19 cellular contexts compared by ENCODE assay signal in the genomic region with DNA sequence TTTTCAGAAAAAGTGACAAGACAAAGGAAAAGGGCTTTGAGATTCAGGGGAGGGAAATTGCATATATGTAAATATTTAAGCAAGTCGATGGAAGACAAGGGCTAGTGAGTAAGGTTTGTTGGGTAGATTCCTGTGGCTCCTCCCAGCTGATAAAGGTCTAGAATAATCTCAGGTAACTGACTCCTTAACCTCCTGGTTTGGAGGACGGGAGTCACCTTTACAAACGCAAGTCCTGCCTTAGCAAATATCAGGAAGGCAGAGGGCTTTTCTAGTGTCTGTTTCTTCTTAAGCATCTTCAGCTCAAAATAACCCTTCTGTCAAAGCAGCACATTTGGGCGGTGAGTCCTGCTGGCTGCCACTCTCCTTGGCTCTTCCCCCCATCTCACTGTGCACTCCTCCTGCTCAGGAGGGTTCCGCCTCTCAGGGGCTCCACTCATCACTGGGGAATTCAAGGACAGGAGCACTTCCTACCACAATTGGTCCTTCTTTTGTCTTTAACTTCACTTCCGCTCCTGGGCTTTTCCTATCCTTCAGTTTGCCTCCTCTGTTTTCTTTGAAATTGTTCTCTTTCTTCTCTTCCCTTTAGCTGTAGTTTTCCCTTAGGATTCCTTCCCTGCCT.
DNase-seq lines count a peak whose midpoint lies in the region; ATAC-seq, FAIRE-seq and TF ChIP-seq lines count a peak whose summit lies in the region.
"Had no signal": no experiment of that assay in that cellular context is flagged by ENCODE, and none has a peak within 500 bp of the region (broad histone marks: within the 10 kb centered on the region; RNA-seq: fewer than 3 reads in every experiment).

No MANE protein-coding gene starts in this region.

- no peaks in the 10 kb centered on the region for H4K20me1 ChIP-seq in GM23248 (ENCODE audit: insufficient read depth)

- H3K36me3 ChIP-seq in GM23248 (ENCODE audit: low read depth) (no peaks in the 10 kb centered on the region), skeletal muscle satellite cell (ENCODE audit: insufficient read depth, low read length) (no peaks in the 10 kb centered on the region)
- H3K36me3 ChIP-seq: prostate gland had no signal

- H3K4me3 Mint-ChIP-seq in WTC11, result no peak overlapping the region
- H3K4me3 Mint-ChIP-seq: B cell; effector memory CD8-positive, alpha-beta T cell; T-cell had no signal

- FAIRE-seq in RCC 7860 (lab: Jason Lieb, UNC), result no peak

- POLR2A ChIA-PET in WTC11 (lab: Charles Lee), result no interaction called here

- H3K27me3 ChIP-seq in GM23248 (replicated peaks; ENCODE audit: insufficient read depth) (no peaks in the 10 kb centered on the region), skeletal muscle satellite cell (ENCODE audit: control insufficient read depth, insufficient read depth, low read length) (no peaks in the 10 kb centered on the region)

- TF ChIP-seq CTCF in WTC11 (IDR thresholded peaks at IDR 0.05), result no peak

- no peak overlapping the region for H3K4me3 ChIP-seq in GM23248
- peak overlapping the region; percentile 11 for H3K4me3 ChIP-seq in skeletal muscle satellite cell (ENCODE audit: low read length)
- H3K4me3 ChIP-seq: prostate gland had no signal

- CTCF ChIA-PET in WTC11 (lab: Charles Lee), result no interaction called here

- no peak overlapping the region for H3K27ac ChIP-seq in GM23248

- ATAC-seq in WTC11 (peak; percentile 28), GM18873 (IDR thresholded peaks at IDR 0.05; ENCODE audit: low FRiP score, unreplicated experiment) (no peak)
- ATAC-seq: effector memory CD8-positive, alpha-beta T cell; T-cell had no signal

- peak overlapping the region; percentile 32; the same call in 1 of the 2 replicates for H3K27ac Mint-ChIP-seq in WTC11
- H3K27ac Mint-ChIP-seq: B cell; effector memory CD8-positive, alpha-beta T cell; T-cell had no signal

- WGBS in GM23248 (ENCODE audit: low coverage in 1 of 2, low lambda C conversion rate in 2 of 2, missing lambda C conversion rate in 2 of 2), 2 experiments, result 64% methylated on average over 6 of the region's 6 CpGs

- in situ Hi-C loops in GM23248 (cut with MboI), result no loop called here

- no peaks in the 10 kb centered on the region for H3K27me3 Mint-ChIP-seq in WTC11 (ENCODE audit: low read depth)
- H3K27me3 Mint-ChIP-seq: B cell, T-cell had no signal

- peaks cover 7% of the 10 kb centered on the region; the same call in 1 of the 2 replicates for H3F3A ChIP-seq in GM23248 (ENCODE audit: insufficient read depth)

- H3K36me3 Mint-ChIP-seq in WTC11, result no peaks in the 10 kb centered on the region
- H3K36me3 Mint-ChIP-seq: T-cell had no signal

- H3K79me2 ChIP-seq in GM23248 (ENCODE audit: insufficient read depth), result no peaks in the 10 kb centered on the region

- peaks cover 17% of the 10 kb centered on the region for H3K4me1 Mint-ChIP-seq in WTC11
- H3K4me1 Mint-ChIP-seq: B cell had no signal

- H3K4me1 ChIP-seq in GM23248 (ENCODE audit: insufficient read depth), result peaks cover 38% of the 10 kb centered on the region
- H3K4me1 ChIP-seq in skeletal muscle satellite cell (ENCODE audit: control insufficient read depth, insufficient read depth, low read length), result peaks cover 58% of the 10 kb centered on the region

- H3K9ac ChIP-seq in GM23248 (no peak overlapping the region), skeletal muscle satellite cell (ENCODE audit: low read depth, low read length) (peak overlapping the region; percentile 50)

- H3K9me3 Mint-ChIP-seq in WTC11, result peaks cover 11% of the 10 kb centered on the region
- H3K9me3 Mint-ChIP-seq: effector memory CD8-positive, alpha-beta T cell; T-cell had no signal

- no peaks in the 10 kb centered on the region for H3K9me3 ChIP-seq in GM23248 (ENCODE audit: low read depth)
- H3K9me3 ChIP-seq in skeletal muscle satellite cell (replicated peaks; ENCODE audit: low read length), result no peaks in the 10 kb centered on the region
- H3K9me3 ChIP-seq: prostate gland had no signal

- no peaks in the 10 kb centered on the region for H3K9me2 ChIP-seq in GM23248 (ENCODE audit: insufficient read depth)

- DNase-seq in GM23248 (peak; percentile 13), WTC11 (ENCODE audit: low spot score) (no peak), fibroblast of peridontal ligament (ENCODE audit: extremely low read depth) (peak; percentile 5), inferior parietal cortex (ENCODE audit: extremely low spot score) (no peak), NOMO-1 treated with DMSO at 0.1 percent for 48 hours (lab: John Stamatoyannopoulos, UW; ENCODE audit: unreplicated experiment) (no peak), RCC 7860 (ENCODE audit: low spot score) (no peak)
- DNase-seq: activated CD4-positive, CD25-positive, alpha-beta regulatory T cell treated with anti-CD3 and anti-CD28 coated beads, Interleukin-2, amount 50 U/mL, for 72 hours; activated T-cell treated with anti-CD3 and anti-CD28 coated beads, Interleukin-2, amount 50 U/mL, for 1 hour; effector memory CD8-positive, alpha-beta T cell; hypothalamus; Karpas-422; midbrain; NK-92 treated with Interleukin-12 subunit alpha and Interleukin-12 subunit beta, amount 100 ng/mL, for 24 hours; stimulated activated CD4-positive, alpha-beta T cell treated with anti-CD3 and anti-CD28 coated beads, Interleukin-1b, Interleukin-23, amount 100 ng/mL, for 48 hours; T-cell had no signal

- 0 out of 2 replicates have a peak overlapping the region, but pooled peaks have one; percentile 35 for H2AFZ ChIP-seq in GM23248

- peak overlapping the region; percentile 20 for H3K4me2 ChIP-seq in GM23248 (ENCODE audit: unreplicated experiment)
- no peak overlapping the region for H3K4me2 ChIP-seq in skeletal muscle satellite cell (ENCODE audit: low read length)

TF ChIP-seq in WTC11, 78 proteins besides CTCF, POLR2A, EP300 and RAD21 (continues in another document):
- TF ChIP-seq, protein P1, sequence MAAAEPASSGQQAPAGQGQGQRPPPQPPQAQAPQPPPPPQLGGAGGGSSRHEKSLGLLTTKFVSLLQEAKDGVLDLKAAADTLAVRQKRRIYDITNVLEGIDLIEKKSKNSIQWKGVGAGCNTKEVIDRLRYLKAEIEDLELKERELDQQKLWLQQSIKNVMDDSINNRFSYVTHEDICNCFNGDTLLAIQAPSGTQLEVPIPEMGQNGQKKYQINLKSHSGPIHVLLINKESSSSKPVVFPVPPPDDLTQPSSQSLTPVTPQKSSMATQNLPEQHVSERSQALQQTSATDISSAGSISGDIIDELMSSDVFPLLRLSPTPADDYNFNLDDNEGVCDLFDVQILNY (CRISPR knock-in tag; IDR thresholded peaks at IDR 0.05), result no peak
- TF ChIP-seq, protein P2, sequence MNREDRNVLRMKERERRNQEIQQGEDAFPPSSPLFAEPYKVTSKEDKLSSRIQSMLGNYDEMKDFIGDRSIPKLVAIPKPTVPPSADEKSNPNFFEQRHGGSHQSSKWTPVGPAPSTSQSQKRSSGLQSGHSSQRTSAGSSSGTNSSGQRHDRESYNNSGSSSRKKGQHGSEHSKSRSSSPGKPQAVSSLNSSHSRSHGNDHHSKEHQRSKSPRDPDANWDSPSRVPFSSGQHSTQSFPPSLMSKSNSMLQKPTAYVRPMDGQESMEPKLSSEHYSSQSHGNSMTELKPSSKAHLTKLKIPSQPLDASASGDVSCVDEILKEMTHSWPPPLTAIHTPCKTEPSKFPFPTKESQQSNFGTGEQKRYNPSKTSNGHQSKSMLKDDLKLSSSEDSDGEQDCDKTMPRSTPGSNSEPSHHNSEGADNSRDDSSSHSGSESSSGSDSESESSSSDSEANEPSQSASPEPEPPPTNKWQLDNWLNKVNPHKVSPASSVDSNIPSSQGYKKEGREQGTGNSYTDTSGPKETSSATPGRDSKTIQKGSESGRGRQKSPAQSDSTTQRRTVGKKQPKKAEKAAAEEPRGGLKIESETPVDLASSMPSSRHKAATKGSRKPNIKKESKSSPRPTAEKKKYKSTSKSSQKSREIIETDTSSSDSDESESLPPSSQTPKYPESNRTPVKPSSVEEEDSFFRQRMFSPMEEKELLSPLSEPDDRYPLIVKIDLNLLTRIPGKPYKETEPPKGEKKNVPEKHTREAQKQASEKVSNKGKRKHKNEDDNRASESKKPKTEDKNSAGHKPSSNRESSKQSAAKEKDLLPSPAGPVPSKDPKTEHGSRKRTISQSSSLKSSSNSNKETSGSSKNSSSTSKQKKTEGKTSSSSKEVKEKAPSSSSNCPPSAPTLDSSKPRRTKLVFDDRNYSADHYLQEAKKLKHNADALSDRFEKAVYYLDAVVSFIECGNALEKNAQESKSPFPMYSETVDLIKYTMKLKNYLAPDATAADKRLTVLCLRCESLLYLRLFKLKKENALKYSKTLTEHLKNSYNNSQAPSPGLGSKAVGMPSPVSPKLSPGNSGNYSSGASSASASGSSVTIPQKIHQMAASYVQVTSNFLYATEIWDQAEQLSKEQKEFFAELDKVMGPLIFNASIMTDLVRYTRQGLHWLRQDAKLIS (CRISPR knock-in tag; IDR thresholded peaks at IDR 0.05; ENCODE audit: borderline replicate concordance), result no peak
- TF ChIP-seq JUN (CRISPR knock-in tag; IDR thresholded peaks at IDR 0.05), result no peak
- no peak for TF ChIP-seq CREM (CRISPR knock-in tag; IDR thresholded peaks at IDR 0.05)
- TF ChIP-seq, protein P3, sequence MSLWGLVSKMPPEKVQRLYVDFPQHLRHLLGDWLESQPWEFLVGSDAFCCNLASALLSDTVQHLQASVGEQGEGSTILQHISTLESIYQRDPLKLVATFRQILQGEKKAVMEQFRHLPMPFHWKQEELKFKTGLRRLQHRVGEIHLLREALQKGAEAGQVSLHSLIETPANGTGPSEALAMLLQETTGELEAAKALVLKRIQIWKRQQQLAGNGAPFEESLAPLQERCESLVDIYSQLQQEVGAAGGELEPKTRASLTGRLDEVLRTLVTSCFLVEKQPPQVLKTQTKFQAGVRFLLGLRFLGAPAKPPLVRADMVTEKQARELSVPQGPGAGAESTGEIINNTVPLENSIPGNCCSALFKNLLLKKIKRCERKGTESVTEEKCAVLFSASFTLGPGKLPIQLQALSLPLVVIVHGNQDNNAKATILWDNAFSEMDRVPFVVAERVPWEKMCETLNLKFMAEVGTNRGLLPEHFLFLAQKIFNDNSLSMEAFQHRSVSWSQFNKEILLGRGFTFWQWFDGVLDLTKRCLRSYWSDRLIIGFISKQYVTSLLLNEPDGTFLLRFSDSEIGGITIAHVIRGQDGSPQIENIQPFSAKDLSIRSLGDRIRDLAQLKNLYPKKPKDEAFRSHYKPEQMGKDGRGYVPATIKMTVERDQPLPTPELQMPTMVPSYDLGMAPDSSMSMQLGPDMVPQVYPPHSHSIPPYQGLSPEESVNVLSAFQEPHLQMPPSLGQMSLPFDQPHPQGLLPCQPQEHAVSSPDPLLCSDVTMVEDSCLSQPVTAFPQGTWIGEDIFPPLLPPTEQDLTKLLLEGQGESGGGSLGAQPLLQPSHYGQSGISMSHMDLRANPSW (CRISPR knock-in tag; conservative IDR thresholded peaks at IDR 0.05; ENCODE audit: low read depth), result no peak
- TF ChIP-seq HMGA2 (CRISPR knock-in tag; IDR thresholded peaks at IDR 0.05), result no peak
- TF ChIP-seq ESRRA (CRISPR knock-in tag; IDR thresholded peaks at IDR 0.05; ENCODE audit: borderline replicate concordance), result no peak

Comparison
In these comparisons a context has a peak if more than half of its experiments do, and no peak if none do; other contexts are left out.
1. DNase-seq: peak in GM23248 (single experiment) and fibroblast of peridontal ligament (single experiment); none in WTC11 (single experiment), inferior parietal cortex (single experiment), NOMO-1 treated with DMSO at 0.1 percent for 48 hours (single experiment) and RCC 7860 (single experiment).